9 cellular contexts compared by ENCODE assay signal in genomic region chr14:31261859-31262739, GRCh38. TPM values are rescaled to one million over a fixed set of nuclear protein-coding genes. Genes with fewer than 3 reads are reported as not detected.
A peak's percentile ranks its signal among the peaks of the same experiment; 100 is the strongest.
DNase-seq lines count a peak whose midpoint lies in the region; ATAC-seq and TF ChIP-seq lines count a peak whose summit lies in the region.
"Had no signal": no experiment of that assay in that cellular context is flagged by ENCODE, and none has a peak within 500 bp of the region (broad histone marks: within the 10 kb centered on the region; RNA-seq: fewer than 3 reads in every experiment).

No MANE protein-coding gene starts in this region.

- WGBS in sigmoid colon, 2 donors, result 53 to 70% methylated on average over 6 of the region's 6 CpGs

- TF ChIP-seq POLR2A in sigmoid colon (IDR thresholded peaks at IDR 0.05), result no peak

- H3K36me3 ChIP-seq in sigmoid colon, result no peaks in the 10 kb centered on the region

- H3K4me1 ChIP-seq in sigmoid colon, result peaks cover 0 to 30% (median 17%) of the 10 kb centered on the region in 4 donors

- no peaks in the 10 kb centered on the region for H3K9me3 ChIP-seq in sigmoid colon

- DNase-seq in NCI-H2196 (lab: John Stamatoyannopoulos, UW; ENCODE audit: unreplicated experiment) (peak; percentile 48), sigmoid colon (peak; percentile 65), HT-29 (ENCODE audit: low spot score) (no peak), epidermal melanocyte (ENCODE audit: insufficient read length, low spot score) (no peak), mucosa of gallbladder (ENCODE audit: low spot score) (no peak), AG20443 (ENCODE audit: low spot score) (no peak)
- DNase-seq: activated CD4-positive, alpha-beta T cell treated with anti-CD3 and anti-CD28 coated beads, Interleukin-2, amount 10 ng/mL, durations not matched to agents 24 days and 14 days had no signal

- peak overlapping the region in 3 of 4 donors; percentile 24 to 84 (median 60) for H3K27ac ChIP-seq in sigmoid colon

- H3K4me3 ChIP-seq in sigmoid colon, result no peak overlapping the region

- no peak for TF ChIP-seq EP300 in sigmoid colon (IDR thresholded peaks at IDR 0.05)

- ATAC-seq in GM18868 (IDR thresholded peaks at IDR 0.05; ENCODE audit: unreplicated experiment) (peak; percentile 51), esophagus mucosa (peak; percentile 38)

- no peak for TF ChIP-seq CTCF in sigmoid colon (IDR thresholded peaks at IDR 0.05)

- intact Hi-C loops in sigmoid colon (cut with DNase I), result no loop called here

- no peaks in the 10 kb centered on the region for H3K27me3 ChIP-seq in sigmoid colon

RNA-seq across cellular contexts. Expression of gene HECTD1, which starts 54.5 kb away (rescaled TPM):
- total RNA-seq in esophagus mucosa (174 TPM), sigmoid colon (100 to 1,000 TPM; 152 to 186 (median 174) TPM), mucosa of gallbladder (137 TPM)
- 10 to 100 TPM; 30.0 to 46.7 (median 40.5) TPM for polyA plus RNA-seq in sigmoid colon
- total RNA-seq in HT-29 (2014; rRNA removed; shearing (Covaris generic)), result 73.1 and 75.3 TPM in 2 replicates

Comparison
In these comparisons a context has a peak if more than half of its experiments do, and no peak if none do; other contexts are left out.
1. DNase-seq: peak in NCI-H2196 (single experiment) and sigmoid colon (single experiment); none in HT-29 (single experiment), epidermal melanocyte (single experiment), mucosa of gallbladder (single experiment) and AG20443 (single experiment).